1 cellular context compared by ENCODE assay signal in the genomic region with DNA sequence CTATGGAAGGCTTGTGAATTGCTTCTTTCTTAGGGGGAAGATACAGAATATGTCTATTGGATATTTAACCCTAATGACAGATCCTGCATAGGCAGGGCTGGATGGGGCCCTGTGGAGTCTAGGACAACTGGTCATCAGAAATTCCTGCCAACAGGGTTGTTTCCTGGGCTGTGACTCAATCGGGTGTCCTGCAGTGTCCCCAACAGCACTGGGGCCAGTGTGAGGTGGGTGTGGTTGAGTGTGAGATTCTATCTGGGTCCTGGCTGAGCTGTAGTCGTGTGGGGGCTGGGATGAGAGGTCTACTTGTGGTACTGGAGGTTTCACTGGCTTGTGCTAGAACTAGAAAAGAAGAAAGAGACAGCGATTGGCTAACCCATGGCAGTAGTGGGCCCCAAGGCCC.
TF ChIP-seq lines count a peak whose summit lies in the region.

No MANE protein-coding gene starts in this region.

TF ChIP-seq in K562, 482 proteins besides CTCF, POLR2A, EP300 and RAD21 (continued from another document and continues in another):
- no peak for TF ChIP-seq KHSRP (IDR thresholded peaks at IDR 0.05)
- TF ChIP-seq, protein P1, sequence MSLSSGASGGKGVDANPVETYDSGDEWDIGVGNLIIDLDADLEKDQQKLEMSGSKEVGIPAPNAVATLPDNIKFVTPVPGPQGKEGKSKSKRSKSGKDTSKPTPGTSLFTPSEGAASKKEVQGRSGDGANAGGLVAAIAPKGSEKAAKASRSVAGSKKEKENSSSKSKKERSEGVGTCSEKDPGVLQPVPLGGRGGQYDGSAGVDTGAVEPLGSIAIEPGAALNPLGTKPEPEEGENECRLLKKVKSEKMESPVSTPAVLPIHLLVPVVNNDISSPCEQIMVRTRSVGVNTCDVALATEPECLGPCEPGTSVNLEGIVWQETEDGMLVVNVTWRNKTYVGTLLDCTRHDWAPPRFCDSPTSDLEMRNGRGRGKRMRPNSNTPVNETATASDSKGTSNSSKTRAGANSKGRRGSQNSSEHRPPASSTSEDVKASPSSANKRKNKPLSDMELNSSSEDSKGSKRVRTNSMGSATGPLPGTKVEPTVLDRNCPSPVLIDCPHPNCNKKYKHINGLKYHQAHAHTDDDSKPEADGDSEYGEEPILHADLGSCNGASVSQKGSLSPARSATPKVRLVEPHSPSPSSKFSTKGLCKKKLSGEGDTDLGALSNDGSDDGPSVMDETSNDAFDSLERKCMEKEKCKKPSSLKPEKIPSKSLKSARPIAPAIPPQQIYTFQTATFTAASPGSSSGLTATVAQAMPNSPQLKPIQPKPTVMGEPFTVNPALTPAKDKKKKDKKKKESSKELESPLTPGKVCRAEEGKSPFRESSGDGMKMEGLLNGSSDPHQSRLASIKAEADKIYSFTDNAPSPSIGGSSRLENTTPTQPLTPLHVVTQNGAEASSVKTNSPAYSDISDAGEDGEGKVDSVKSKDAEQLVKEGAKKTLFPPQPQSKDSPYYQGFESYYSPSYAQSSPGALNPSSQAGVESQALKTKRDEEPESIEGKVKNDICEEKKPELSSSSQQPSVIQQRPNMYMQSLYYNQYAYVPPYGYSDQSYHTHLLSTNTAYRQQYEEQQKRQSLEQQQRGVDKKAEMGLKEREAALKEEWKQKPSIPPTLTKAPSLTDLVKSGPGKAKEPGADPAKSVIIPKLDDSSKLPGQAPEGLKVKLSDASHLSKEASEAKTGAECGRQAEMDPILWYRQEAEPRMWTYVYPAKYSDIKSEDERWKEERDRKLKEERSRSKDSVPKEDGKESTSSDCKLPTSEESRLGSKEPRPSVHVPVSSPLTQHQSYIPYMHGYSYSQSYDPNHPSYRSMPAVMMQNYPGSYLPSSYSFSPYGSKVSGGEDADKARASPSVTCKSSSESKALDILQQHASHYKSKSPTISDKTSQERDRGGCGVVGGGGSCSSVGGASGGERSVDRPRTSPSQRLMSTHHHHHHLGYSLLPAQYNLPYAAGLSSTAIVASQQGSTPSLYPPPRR (CRISPR knock-in tag; IDR thresholded peaks at IDR 0.05; ENCODE audit: borderline replicate concordance) = no peak
- TF ChIP-seq, protein P2, sequence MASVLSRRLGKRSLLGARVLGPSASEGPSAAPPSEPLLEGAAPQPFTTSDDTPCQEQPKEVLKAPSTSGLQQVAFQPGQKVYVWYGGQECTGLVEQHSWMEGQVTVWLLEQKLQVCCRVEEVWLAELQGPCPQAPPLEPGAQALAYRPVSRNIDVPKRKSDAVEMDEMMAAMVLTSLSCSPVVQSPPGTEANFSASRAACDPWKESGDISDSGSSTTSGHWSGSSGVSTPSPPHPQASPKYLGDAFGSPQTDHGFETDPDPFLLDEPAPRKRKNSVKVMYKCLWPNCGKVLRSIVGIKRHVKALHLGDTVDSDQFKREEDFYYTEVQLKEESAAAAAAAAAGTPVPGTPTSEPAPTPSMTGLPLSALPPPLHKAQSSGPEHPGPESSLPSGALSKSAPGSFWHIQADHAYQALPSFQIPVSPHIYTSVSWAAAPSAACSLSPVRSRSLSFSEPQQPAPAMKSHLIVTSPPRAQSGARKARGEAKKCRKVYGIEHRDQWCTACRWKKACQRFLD (CRISPR knock-in tag; IDR thresholded peaks at IDR 0.05) = no peak
- no peak for TF ChIP-seq ZZZ3 (IDR thresholded peaks at IDR 0.05)
- TF ChIP-seq ZNF764 (CRISPR knock-in tag; IDR thresholded peaks at IDR 0.05; ENCODE audit: low read depth) = no peak
- no peak for TF ChIP-seq POLR2AphosphoS2 (IDR thresholded peaks at IDR 0.05; ENCODE audit: low read length)
- no peak for TF ChIP-seq HNRNPLL (IDR thresholded peaks at IDR 0.05; ENCODE audit: low read depth, low read length, poor library complexity, severe bottlenecking)
- no peak for TF ChIP-seq PRPF4 (IDR thresholded peaks at IDR 0.05; ENCODE audit: insufficient read depth, low read depth, low read length, poor library complexity, severe bottlenecking)
- TF ChIP-seq, protein P3, sequence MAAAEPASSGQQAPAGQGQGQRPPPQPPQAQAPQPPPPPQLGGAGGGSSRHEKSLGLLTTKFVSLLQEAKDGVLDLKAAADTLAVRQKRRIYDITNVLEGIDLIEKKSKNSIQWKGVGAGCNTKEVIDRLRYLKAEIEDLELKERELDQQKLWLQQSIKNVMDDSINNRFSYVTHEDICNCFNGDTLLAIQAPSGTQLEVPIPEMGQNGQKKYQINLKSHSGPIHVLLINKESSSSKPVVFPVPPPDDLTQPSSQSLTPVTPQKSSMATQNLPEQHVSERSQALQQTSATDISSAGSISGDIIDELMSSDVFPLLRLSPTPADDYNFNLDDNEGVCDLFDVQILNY (CRISPR knock-in tag; IDR thresholded peaks at IDR 0.05) = no peak
- TF ChIP-seq, protein P4, sequence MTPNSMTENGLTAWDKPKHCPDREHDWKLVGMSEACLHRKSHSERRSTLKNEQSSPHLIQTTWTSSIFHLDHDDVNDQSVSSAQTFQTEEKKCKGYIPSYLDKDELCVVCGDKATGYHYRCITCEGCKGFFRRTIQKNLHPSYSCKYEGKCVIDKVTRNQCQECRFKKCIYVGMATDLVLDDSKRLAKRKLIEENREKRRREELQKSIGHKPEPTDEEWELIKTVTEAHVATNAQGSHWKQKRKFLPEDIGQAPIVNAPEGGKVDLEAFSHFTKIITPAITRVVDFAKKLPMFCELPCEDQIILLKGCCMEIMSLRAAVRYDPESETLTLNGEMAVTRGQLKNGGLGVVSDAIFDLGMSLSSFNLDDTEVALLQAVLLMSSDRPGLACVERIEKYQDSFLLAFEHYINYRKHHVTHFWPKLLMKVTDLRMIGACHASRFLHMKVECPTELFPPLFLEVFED (CRISPR knock-in tag; conservative IDR thresholded peaks at IDR 0.05) = no peak
- no peak for TF ChIP-seq ZSCAN29 (IDR thresholded peaks at IDR 0.05)
- TF ChIP-seq BDP1 (IDR thresholded peaks at IDR 0.05; ENCODE audit: insufficient read depth, insufficient read length) = no peak
- no peak for TF ChIP-seq U2AF1 (optimal IDR thresholded peaks at IDR 0.05; ENCODE audit: low read depth, low read length)
- no peak for TF ChIP-seq HNRNPH1 (optimal IDR thresholded peaks at IDR 0.05; ENCODE audit: low read depth, low read length)
- no peak for TF ChIP-seq ZNF707 (CRISPR knock-in tag; conservative IDR thresholded peaks at IDR 0.05)
- TF ChIP-seq TCF3 (CRISPR knock-in tag; IDR thresholded peaks at IDR 0.05) = 0 out of 2 replicates have a peak, but pooled peaks have one; percentile 27
- peak in 1 of 2 experiments; percentile 41; a peak in 1 of 4 replicates for TF ChIP-seq FOXK2 (conservative IDR thresholded peaks at IDR 0.05 in 1 of 2, IDR thresholded peaks at IDR 0.05 in 1 of 2; ENCODE audit: low read depth in 2 of 2)
- peak; percentile 47; the same call in 1 of the 2 replicates for TF ChIP-seq MBD2 (IDR thresholded peaks at IDR 0.05; ENCODE audit: borderline replicate concordance, low read depth)
- TF ChIP-seq TEAD1 (CRISPR knock-in tag; IDR thresholded peaks at IDR 0.05) = no peak
- no peak for TF ChIP-seq SRSF7 (optimal IDR thresholded peaks at IDR 0.05; ENCODE audit: low read depth, low read length)
- TF ChIP-seq, protein P5, sequence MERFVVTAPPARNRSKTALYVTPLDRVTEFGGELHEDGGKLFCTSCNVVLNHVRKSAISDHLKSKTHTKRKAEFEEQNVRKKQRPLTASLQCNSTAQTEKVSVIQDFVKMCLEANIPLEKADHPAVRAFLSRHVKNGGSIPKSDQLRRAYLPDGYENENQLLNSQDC (CRISPR knock-in tag; IDR thresholded peaks at IDR 0.05) = no peak
- TF ChIP-seq PHF21A (IDR thresholded peaks at IDR 0.05; ENCODE audit: borderline replicate concordance, low read depth) = 0 out of 2 replicates have a peak, but pooled peaks have one; percentile 75
- no peak for TF ChIP-seq NUFIP1 (IDR thresholded peaks at IDR 0.05; ENCODE audit: partially characterized antibody)
- TF ChIP-seq NFRKB (IDR thresholded peaks at IDR 0.05; ENCODE audit: low read depth) = 0 out of 2 replicates have a peak, but pooled peaks have one; percentile 32
- TF ChIP-seq FUS (optimal IDR thresholded peaks at IDR 0.05; ENCODE audit: low read depth, low read length) = no peak
- TF ChIP-seq WHSC1 (IDR thresholded peaks at IDR 0.05; ENCODE audit: low read length) = no peak
- TF ChIP-seq SP1 (CRISPR knock-in tag; IDR thresholded peaks at IDR 0.05) = no peak
- peak; percentile 78; the same call in 1 of the 2 replicates for TF ChIP-seq KLF1 (tag; IDR thresholded peaks at IDR 0.05)
- no peak for TF ChIP-seq PCBP2 (IDR thresholded peaks at IDR 0.05; ENCODE audit: low read depth, low read length, poor library complexity, severe bottlenecking)
- no peak for TF ChIP-seq ZBTB17 (CRISPR knock-in tag; IDR thresholded peaks at IDR 0.05)
- no peak for TF ChIP-seq PTTG1 (tag; IDR thresholded peaks at IDR 0.05; ENCODE audit: low read depth)
- no peak for TF ChIP-seq SAP30 (IDR thresholded peaks at IDR 0.05; ENCODE audit: borderline replicate concordance, insufficient read depth, low read depth, low read length, poor library complexity, severe bottlenecking)
- TF ChIP-seq HNRNPK (IDR thresholded peaks at IDR 0.05; ENCODE audit: low read depth, low read length, poor library complexity, severe bottlenecking) = no peak
- peak; percentile 76; the same call in 1 of the 2 replicates for TF ChIP-seq ZNF766 (CRISPR knock-in tag; conservative IDR thresholded peaks at IDR 0.05)
- no peak for TF ChIP-seq MCM7 (IDR thresholded peaks at IDR 0.05)
- TF ChIP-seq CTBP1 (IDR thresholded peaks at IDR 0.05; ENCODE audit: borderline replicate concordance) = peak; percentile 60; the same call in 1 of the 2 replicates
- TF ChIP-seq ZBTB1 (CRISPR knock-in tag; IDR thresholded peaks at IDR 0.05; ENCODE audit: borderline replicate concordance, low read depth) = no peak
- no peak for TF ChIP-seq CBX8 (IDR thresholded peaks at IDR 0.05; ENCODE audit: borderline replicate concordance, extremely low read depth, low read depth, low read length, poor library complexity, severe bottlenecking)
- TF ChIP-seq TFAM (CRISPR knock-in tag; conservative IDR thresholded peaks at IDR 0.05) = no peak
- no peak for TF ChIP-seq ATF1 (CRISPR knock-in tag; IDR thresholded peaks at IDR 0.05)
- TF ChIP-seq ATF1 (tag; IDR thresholded peaks at IDR 0.05) = 0 out of 2 replicates have a peak, but pooled peaks have one; percentile 38
- TF ChIP-seq NCOA1 (IDR thresholded peaks at IDR 0.05; ENCODE audit: low read depth) = 0 out of 2 replicates have a peak, but pooled peaks have one; percentile 34
- TF ChIP-seq JUND (IDR thresholded peaks at IDR 0.05; ENCODE audit: borderline replicate concordance, low read depth, low read length) = peak; percentile 79
- peak; percentile 47; the same call in 1 of the 3 replicates for TF ChIP-seq JUND (tag; IDR thresholded peaks at IDR 0.05; ENCODE audit: borderline replicate concordance, low read depth, low read length)
- no peak for TF ChIP-seq NR2F6 (CRISPR knock-in tag; IDR thresholded peaks at IDR 0.05)
- TF ChIP-seq ZNF224 (CRISPR knock-in tag; IDR thresholded peaks at IDR 0.05) = no peak
- TF ChIP-seq, protein P6, sequence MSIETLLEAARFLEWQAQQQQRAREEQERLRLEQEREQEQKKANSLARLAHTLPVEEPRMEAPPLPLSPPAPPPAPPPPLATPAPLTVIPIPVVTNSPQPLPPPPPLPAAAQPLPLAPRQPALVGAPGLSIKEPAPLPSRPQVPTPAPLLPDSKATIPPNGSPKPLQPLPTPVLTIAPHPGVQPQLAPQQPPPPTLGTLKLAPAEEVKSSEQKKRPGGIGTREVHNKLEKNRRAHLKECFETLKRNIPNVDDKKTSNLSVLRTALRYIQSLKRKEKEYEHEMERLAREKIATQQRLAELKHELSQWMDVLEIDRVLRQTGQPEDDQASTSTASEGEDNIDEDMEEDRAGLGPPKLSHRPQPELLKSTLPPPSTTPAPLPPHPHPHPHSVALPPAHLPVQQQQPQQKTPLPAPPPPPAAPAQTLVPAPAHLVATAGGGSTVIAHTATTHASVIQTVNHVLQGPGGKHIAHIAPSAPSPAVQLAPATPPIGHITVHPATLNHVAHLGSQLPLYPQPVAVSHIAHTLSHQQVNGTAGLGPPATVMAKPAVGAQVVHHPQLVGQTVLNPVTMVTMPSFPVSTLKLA (conservative IDR thresholded peaks at IDR 0.05) = no peak
- no peak for TF ChIP-seq SRSF1 (IDR thresholded peaks at IDR 0.05; ENCODE audit: low read depth, low read length)
- TF ChIP-seq ILK (tag; IDR thresholded peaks at IDR 0.05; ENCODE audit: borderline replicate concordance, low read depth) = no peak
- no peak for TF ChIP-seq ELF2 (CRISPR knock-in tag; IDR thresholded peaks at IDR 0.05)
- TF ChIP-seq POLR3G (IDR thresholded peaks at IDR 0.05; ENCODE audit: extremely low read depth, insufficient read length, insufficient replicate concordance) = no peak
- peak; percentile 89 for TF ChIP-seq LEF1 (IDR thresholded peaks at IDR 0.05)
- no peak for TF ChIP-seq ADNP (tag; IDR thresholded peaks at IDR 0.05)
- peak; percentile 88 for TF ChIP-seq GATAD2A (IDR thresholded peaks at IDR 0.05)
- TF ChIP-seq, protein P7, sequence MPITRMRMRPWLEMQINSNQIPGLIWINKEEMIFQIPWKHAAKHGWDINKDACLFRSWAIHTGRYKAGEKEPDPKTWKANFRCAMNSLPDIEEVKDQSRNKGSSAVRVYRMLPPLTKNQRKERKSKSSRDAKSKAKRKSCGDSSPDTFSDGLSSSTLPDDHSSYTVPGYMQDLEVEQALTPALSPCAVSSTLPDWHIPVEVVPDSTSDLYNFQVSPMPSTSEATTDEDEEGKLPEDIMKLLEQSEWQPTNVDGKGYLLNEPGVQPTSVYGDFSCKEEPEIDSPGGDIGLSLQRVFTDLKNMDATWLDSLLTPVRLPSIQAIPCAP (CRISPR knock-in tag; IDR thresholded peaks at IDR 0.05; ENCODE audit: borderline replicate concordance) = no peak
- TF ChIP-seq, protein P8, sequence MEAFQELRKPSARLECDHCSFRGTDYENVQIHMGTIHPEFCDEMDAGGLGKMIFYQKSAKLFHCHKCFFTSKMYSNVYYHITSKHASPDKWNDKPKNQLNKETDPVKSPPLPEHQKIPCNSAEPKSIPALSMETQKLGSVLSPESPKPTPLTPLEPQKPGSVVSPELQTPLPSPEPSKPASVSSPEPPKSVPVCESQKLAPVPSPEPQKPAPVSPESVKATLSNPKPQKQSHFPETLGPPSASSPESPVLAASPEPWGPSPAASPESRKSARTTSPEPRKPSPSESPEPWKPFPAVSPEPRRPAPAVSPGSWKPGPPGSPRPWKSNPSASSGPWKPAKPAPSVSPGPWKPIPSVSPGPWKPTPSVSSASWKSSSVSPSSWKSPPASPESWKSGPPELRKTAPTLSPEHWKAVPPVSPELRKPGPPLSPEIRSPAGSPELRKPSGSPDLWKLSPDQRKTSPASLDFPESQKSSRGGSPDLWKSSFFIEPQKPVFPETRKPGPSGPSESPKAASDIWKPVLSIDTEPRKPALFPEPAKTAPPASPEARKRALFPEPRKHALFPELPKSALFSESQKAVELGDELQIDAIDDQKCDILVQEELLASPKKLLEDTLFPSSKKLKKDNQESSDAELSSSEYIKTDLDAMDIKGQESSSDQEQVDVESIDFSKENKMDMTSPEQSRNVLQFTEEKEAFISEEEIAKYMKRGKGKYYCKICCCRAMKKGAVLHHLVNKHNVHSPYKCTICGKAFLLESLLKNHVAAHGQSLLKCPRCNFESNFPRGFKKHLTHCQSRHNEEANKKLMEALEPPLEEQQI (IDR thresholded peaks at IDR 0.05) = no peak
